In genomic region chr9:75111019-75111622, GRCh38 we compare ENCODE assay signal across 13 cellular contexts. TPM values are rescaled to one million over a fixed set of nuclear protein-coding genes. Genes with fewer than 3 reads are reported as not detected.
DNase-seq lines count a peak whose midpoint lies in the region; ATAC-seq and TF ChIP-seq lines count a peak whose summit lies in the region.
"Had no signal": no experiment of that assay in that cellular context is flagged by ENCODE, and none has a peak within 500 bp of the region (broad histone marks: within the 10 kb centered on the region; RNA-seq: fewer than 3 reads in every experiment).

No MANE protein-coding gene starts in this region.

- peaks cover 6% of the 10 kb centered on the region for H3K4me1 ChIP-seq in colonic mucosa

- no peaks in the 10 kb centered on the region for H3K27me3 ChIP-seq in colonic mucosa

- H3K27ac ChIP-seq in colonic mucosa = peak overlapping the region; percentile 56

- BruUV-seq in Calu3 (replicated peaks; lab: Mats Ljungman, UMichigan) = no TSS peak

- CTCF ChIA-PET in Calu3 (lab: Charles Lee) = interaction anchor here (0.6 to 0.7 kb wide), 2 partner anchors 26 to 328 kb away, joined by 3 to 4 read pairs; no protein-coding TSS in a partner anchor

- H3K36me3 Mint-ChIP-seq in Calu3 (ENCODE audit: insufficient read depth, unreplicated experiment) (no peaks in the 10 kb centered on the region), natural killer cell (no peaks in the 10 kb centered on the region), osteocyte (ENCODE audit: unreplicated experiment) (no peaks in the 10 kb centered on the region)

- H3K9ac ChIP-seq in colonic mucosa (ENCODE audit: low read depth in 2 of 2, low read length in 2 of 2) = no peak overlapping the region

- H3K36me3 ChIP-seq in colonic mucosa = no peaks in the 10 kb centered on the region

- H3K4me3 Mint-ChIP-seq in Calu3 (ENCODE audit: low read depth, unreplicated experiment) (no peak overlapping the region), natural killer cell (no peak overlapping the region), osteocyte (ENCODE audit: unreplicated experiment) (no peak overlapping the region)

- H3K9me3 Mint-ChIP-seq in Calu3 (ENCODE audit: low read depth, unreplicated experiment) (no peaks in the 10 kb centered on the region), natural killer cell (no peaks in the 10 kb centered on the region), osteocyte (ENCODE audit: unreplicated experiment) (no peaks in the 10 kb centered on the region)

- intact Hi-C loops in Calu3 (cut with micrococcal nuclease; ENCODE audit: unreplicated experiment) = no loop called here
- intact Hi-C loops in colonic mucosa (cut with DNase I) = no loop called here
- intact Hi-C loops in natural killer cell (cut with micrococcal nuclease) = no loop called here

- no peak overlapping the region for H3K4me3 ChIP-seq in colonic mucosa

- ATAC-seq in natural killer cell (peak; percentile 8 to 35 (median 26)), HG03565 (IDR thresholded peaks at IDR 0.05; ENCODE audit: unreplicated experiment) (no peak), GM18858 (IDR thresholded peaks at IDR 0.05; ENCODE audit: unreplicated experiment) (no peak)
- ATAC-seq: left ventricle myocardium superior, Panc1 had no signal

- TF ChIP-seq CTCF in Calu3 (IDR thresholded peaks at IDR 0.05; ENCODE audit: unreplicated experiment) (no peak), colonic mucosa (IDR thresholded peaks at IDR 0.05) (no peak), natural killer cell (IDR thresholded peaks at IDR 0.05) (no peak), osteocyte (IDR thresholded peaks at IDR 0.05) (no peak)

- H3K9me3 ChIP-seq in colonic mucosa = no peaks in the 10 kb centered on the region

- peak; percentile 56 for DNase-seq in Calu3
- DNase-seq in LoVo (ENCODE audit: low spot score) = peak; percentile 85
- DNase-seq in colonic mucosa = peak; percentile 66
- no peak for DNase-seq in natural killer cell
- no peak for DNase-seq in germinal center (ENCODE audit: low spot score)
- DNase-seq in osteocyte (ENCODE audit: extremely low spot score, unreplicated experiment) = no peak
- DNase-seq: left ventricle myocardium superior; NCI-H1436; stimulated activated CD4-positive, alpha-beta T cell treated with anti-CD3 and anti-CD28 coated beads, Interleukin-4, amount 100 ng/mL, for 4 hours; T-helper 9 cell had no signal

- H3K27ac Mint-ChIP-seq in Calu3 (ENCODE audit: unreplicated experiment) = peak overlapping the region; percentile 63
- peak overlapping the region; percentile 69 to 88 for H3K27ac Mint-ChIP-seq in natural killer cell
- no peak overlapping the region for H3K27ac Mint-ChIP-seq in osteocyte (ENCODE audit: unreplicated experiment)

- peaks cover 16% of the 10 kb centered on the region for H3K4me1 Mint-ChIP-seq in Calu3 (ENCODE audit: low read depth, unreplicated experiment)
- peaks cover 64 to 65% of the 10 kb centered on the region in 2 donors for H3K4me1 Mint-ChIP-seq in natural killer cell
- H3K4me1 Mint-ChIP-seq in osteocyte (ENCODE audit: unreplicated experiment) = peaks cover 9% of the 10 kb centered on the region

- H3K27me3 Mint-ChIP-seq in Calu3 (ENCODE audit: unreplicated experiment) (no peaks in the 10 kb centered on the region), natural killer cell (ENCODE audit: low read depth in 2 of 2) (no peaks in the 10 kb centered on the region), osteocyte (ENCODE audit: unreplicated experiment) (no peaks in the 10 kb centered on the region)

RNA-seq across cellular contexts. Expression of gene OSTF1, which starts 22.8 kb away (rescaled TPM):
- total RNA-seq in Calu3 (2022) = 27.0 and 29.7 TPM in 2 replicates
- 10 to 100 TPM; 57.4 to 85.7 TPM for total RNA-seq in colonic mucosa
- total RNA-seq in natural killer cell = 100 to 1,000 TPM; 140 to 187 (median 177) TPM
- total RNA-seq in osteocyte = 21.4 and 21.8 TPM in 2 replicates

RNA-seq across cellular contexts. Expression of gene NMRK1, which starts 23.2 kb away (rescaled TPM):
- total RNA-seq in Calu3 (2022) (12.4 and 12.9 TPM in 2 replicates), colonic mucosa (10 to 100 TPM; 21.3 to 24.6 TPM), natural killer cell (10 to 100 TPM; 23.7 to 52.0 (median 44.4) TPM), osteocyte (11.4 and 11.9 TPM in 2 replicates)

Comparison
In these comparisons a context has a peak if more than half of its experiments do, and no peak if none do; other contexts are left out.
1. DNase-seq: peak in Calu3 (single experiment), LoVo (single experiment) and colonic mucosa (single experiment); none in natural killer cell (single experiment), germinal center (single experiment) and osteocyte (single experiment).
2. ATAC-seq: peak in natural killer cell (3 of 3); none in HG03565 (single experiment) and GM18858 (single experiment).